ENCODE assay signal across 9 cellular contexts in the genomic region with DNA sequence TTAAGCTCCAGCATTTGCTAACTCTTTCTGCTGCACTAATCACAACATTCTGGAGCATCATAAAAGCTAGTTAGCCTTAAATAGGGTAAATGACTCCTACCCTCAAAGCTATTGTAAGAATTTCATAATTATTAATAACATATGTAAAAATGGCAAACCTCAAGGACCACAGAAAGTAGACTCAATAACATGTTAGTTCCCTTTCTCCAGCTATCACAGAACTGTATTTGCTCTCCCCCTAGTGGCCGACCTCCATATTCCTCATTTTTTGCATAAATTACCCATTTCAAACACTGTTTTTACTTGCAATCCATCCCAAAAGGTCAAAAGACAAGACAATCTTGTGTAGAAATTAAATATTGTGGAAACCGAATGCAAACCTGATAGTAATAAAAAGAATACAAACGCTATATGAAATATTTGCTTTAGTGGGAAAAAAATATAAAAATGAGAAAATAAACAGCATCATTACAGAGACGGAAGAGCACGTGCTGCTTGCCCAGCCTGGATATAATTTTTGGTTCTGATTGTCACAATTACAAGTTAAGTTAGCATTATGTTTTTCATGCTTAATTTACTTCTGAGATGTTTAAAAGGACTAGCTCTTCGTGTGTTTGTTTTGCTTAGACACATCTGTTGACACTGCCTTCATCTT.
DNase-seq lines count a peak whose midpoint lies in the region; ATAC-seq and TF ChIP-seq lines count a peak whose summit lies in the region.
"Had no signal": no experiment of that assay in that cellular context is flagged by ENCODE, and none has a peak within 500 bp of the region (broad histone marks: within the 10 kb centered on the region; RNA-seq: fewer than 3 reads in every experiment).

No MANE protein-coding gene starts in this region.

- H3K4me3 ChIP-seq in WERI-Rb-1 (ENCODE audit: low read depth, low read length) (no peak overlapping the region), upper lobe of left lung (no peak overlapping the region)

- ATAC-seq in GM18867 (IDR thresholded peaks at IDR 0.05; ENCODE audit: unreplicated experiment) (peak; percentile 98), HG02970 (IDR thresholded peaks at IDR 0.05; ENCODE audit: low FRiP score, unreplicated experiment) (peak; percentile 92), upper lobe of left lung (ENCODE audit: low FRiP score in 2 of 2) (no peak)
- ATAC-seq in activated T-cell treated with anti-CD3 and anti-CD28 coated beads, Interleukin-2, amount 50 U/mL, for 4 hours = no peak

- TF ChIP-seq CTCF in CD14-positive monocyte (IDR thresholded peaks at IDR 0.05) (peak; percentile 75), WERI-Rb-1 (IDR thresholded peaks at IDR 0.05; ENCODE audit: low read depth, low read length) (peak; percentile 57), upper lobe of left lung (IDR thresholded peaks at IDR 0.05) (peak in 5 of 6 experiments; percentile 20 to 50 (median 35))

- no peak overlapping the region for H3K27ac Mint-ChIP-seq in CD14-positive monocyte

- TF ChIP-seq EP300 in upper lobe of left lung (IDR thresholded peaks at IDR 0.05) = no peak

- no peaks in the 10 kb centered on the region for H3K4me1 ChIP-seq in upper lobe of left lung

- WGBS in upper lobe of left lung, 2 donors = 36 to 38% methylated on average over 6 of the region's 6 CpGs

- no peaks in the 10 kb centered on the region for H3K27me3 ChIP-seq in WERI-Rb-1 (ENCODE audit: insufficient read depth, low read depth, severe bottlenecking)
- no peaks in the 10 kb centered on the region for H3K27me3 ChIP-seq in upper lobe of left lung
- H3K27me3 ChIP-seq: neutrophil had no signal

- intact Hi-C loops in CD14-positive monocyte (cut with micrococcal nuclease) = no loop called here

- H3K36me3 ChIP-seq in WERI-Rb-1 (no peaks in the 10 kb centered on the region), upper lobe of left lung (no peaks in the 10 kb centered on the region)
- H3K36me3 ChIP-seq: neutrophil had no signal

- no peaks in the 10 kb centered on the region for H3K4me1 Mint-ChIP-seq in CD14-positive monocyte
- no peaks in the 10 kb centered on the region for H3K4me1 Mint-ChIP-seq in activated T-cell treated with anti-CD3 and anti-CD28 coated beads, Interleukin-2, amount 50 U/mL, for 4 hours (ENCODE audit: low read depth)

- H3K36me3 Mint-ChIP-seq in CD14-positive monocyte = no peaks in the 10 kb centered on the region
- no peaks in the 10 kb centered on the region for H3K36me3 Mint-ChIP-seq in activated T-cell treated with anti-CD3 and anti-CD28 coated beads, Interleukin-2, amount 50 U/mL, for 4 hours (ENCODE audit: insufficient read depth)

- no peak for TF ChIP-seq POLR2A in upper lobe of left lung (IDR thresholded peaks at IDR 0.05)

- no peak overlapping the region for H3K27ac ChIP-seq in WERI-Rb-1
- H3K27ac ChIP-seq in upper lobe of left lung = no peak overlapping the region
- H3K27ac ChIP-seq: neutrophil had no signal

- H3K9me3 ChIP-seq in WERI-Rb-1 (ENCODE audit: severe bottlenecking) = no peaks in the 10 kb centered on the region
- H3K9me3 ChIP-seq in upper lobe of left lung = no peaks in the 10 kb centered on the region
- H3K9me3 ChIP-seq: neutrophil had no signal

- no peaks in the 10 kb centered on the region for H3K27me3 Mint-ChIP-seq in CD14-positive monocyte (ENCODE audit: low read depth in 3 of 3)
- no peaks in the 10 kb centered on the region for H3K27me3 Mint-ChIP-seq in activated T-cell treated with anti-CD3 and anti-CD28 coated beads, Interleukin-2, amount 50 U/mL, for 4 hours (ENCODE audit: low read depth)

- no peak for DNase-seq in CD14-positive monocyte (ENCODE audit: low spot score)
- peak; percentile 73 for DNase-seq in NCI-H1694 (lab: John Stamatoyannopoulos, UW)
- peak; percentile 29 for DNase-seq in WERI-Rb-1
- DNase-seq in hippocampal formation (lab: John Stamatoyannopoulos, UW) = peak; percentile 3 to 40
- no peak for DNase-seq in upper lobe of left lung
- no peak for DNase-seq in activated T-cell treated with anti-CD3 and anti-CD28 coated beads, Interleukin-2, amount 50 U/mL, for 4 hours

- no peak overlapping the region for H3K4me3 Mint-ChIP-seq in CD14-positive monocyte
- H3K4me3 Mint-ChIP-seq in activated T-cell treated with anti-CD3 and anti-CD28 coated beads, Interleukin-2, amount 50 U/mL, for 4 hours = no peak overlapping the region

- H3K9me3 Mint-ChIP-seq in CD14-positive monocyte = peaks cover 0 to 2% (median 0%) of the 10 kb centered on the region in 7 donors
- H3K9me3 Mint-ChIP-seq in activated T-cell treated with anti-CD3 and anti-CD28 coated beads, Interleukin-2, amount 50 U/mL, for 4 hours = no peaks in the 10 kb centered on the region

Comparison
In these comparisons a context has a peak if more than half of its experiments do, and no peak if none do; other contexts are left out.
1. DNase-seq: peak in NCI-H1694 (single experiment), WERI-Rb-1 (single experiment) and hippocampal formation (2 of 2); none in CD14-positive monocyte (single experiment), upper lobe of left lung (0 of 2) and activated T-cell treated with anti-CD3 and anti-CD28 coated beads, Interleukin-2, amount 50 U/mL, for 4 hours (single experiment).
2. ATAC-seq: peak in GM18867 (single experiment) and HG02970 (single experiment); none in upper lobe of left lung (0 of 2) and activated T-cell treated with anti-CD3 and anti-CD28 coated beads, Interleukin-2, amount 50 U/mL, for 4 hours (0 of 2).
3. Peak in every context shown above with its lines, with median percentiles within 50 percentile points of each other: CTCF ChIP-seq.